18 cellular contexts compared by ENCODE assay signal in the genomic region with DNA sequence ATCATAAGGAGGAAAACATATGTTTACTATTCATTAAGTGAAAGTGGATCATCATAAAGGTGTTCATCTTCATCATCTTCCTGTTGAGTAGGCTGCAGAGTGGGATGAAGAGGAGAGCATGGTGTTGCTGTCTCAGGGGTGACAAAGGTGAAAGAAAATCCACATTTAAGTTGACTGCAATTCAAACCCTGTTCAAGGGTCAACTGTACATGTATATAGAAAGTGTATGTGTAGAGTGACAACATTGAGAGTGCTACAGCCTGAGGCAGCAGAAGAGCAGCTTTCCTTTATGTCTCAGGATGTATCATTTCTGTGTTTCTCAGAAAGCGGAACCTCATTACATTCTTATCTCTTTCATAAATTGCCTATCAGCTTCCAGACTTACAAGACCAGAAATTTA. TPM values are rescaled to one million over a fixed set of nuclear protein-coding genes. Genes with fewer than 3 reads are reported as not detected.
A peak's percentile ranks its signal among the peaks of the same experiment; 100 is the strongest.
DNase-seq lines count a peak whose midpoint lies in the region; ATAC-seq, FAIRE-seq and TF ChIP-seq lines count a peak whose summit lies in the region.
"Had no signal": no experiment of that assay in that cellular context is flagged by ENCODE, and none has a peak within 500 bp of the region (broad histone marks: within the 10 kb centered on the region; RNA-seq: fewer than 3 reads in every experiment).

No MANE protein-coding gene starts in this region.

- H3K9me3 ChIP-seq in HepG2 (ENCODE audit: low read length) (no peaks in the 10 kb centered on the region), right lobe of liver (no peaks in the 10 kb centered on the region), K562 (replicated peaks; ENCODE audit: control insufficient read depth, insufficient read depth, low read depth, low read length) (no peaks in the 10 kb centered on the region), ovary (no peaks in the 10 kb centered on the region)
- H3K9me3 ChIP-seq: BE2C had no signal

- WGBS in HepG2 (ENCODE audit: low lambda C conversion rate): 0% methylated on average over 1 of the region's 1 CpG
- WGBS in right lobe of liver (ENCODE audit: insufficient coverage, low coverage, low lambda C conversion rate, missing lambda C conversion rate): 0% methylated on average over 1 of the region's 1 CpG
- WGBS in K562 (ENCODE audit: insufficient coverage, low coverage, missing lambda C conversion rate): 0% methylated on average over 1 of the region's 1 CpG
- WGBS in ovary, 3 donors: 0% methylated on average over 1 of the region's 1 CpG

- H3K27me3 ChIP-seq in HepG2 (ENCODE audit: control insufficient read depth in 1 of 2, insufficient read depth in 2 of 2, low read length in 2 of 2): no peaks in the 10 kb centered on the region
- no peaks in the 10 kb centered on the region for H3K27me3 ChIP-seq in right lobe of liver
- no peaks in the 10 kb centered on the region for H3K27me3 ChIP-seq in K562 (ENCODE audit: control insufficient read depth in 2 of 2, insufficient read depth in 2 of 2, low read length in 2 of 2)
- H3K27me3 ChIP-seq in ovary: no peaks in the 10 kb centered on the region
- H3K27me3 ChIP-seq: BE2C had no signal

- TF ChIP-seq POLR2A in HepG2 (IDR thresholded peaks at IDR 0.05; ENCODE audit: insufficient read depth in 1 of 2, low read depth in 2 of 2, low read length in 2 of 2) (no peak), right lobe of liver (IDR thresholded peaks at IDR 0.05) (no peak), H54 (IDR thresholded peaks at IDR 0.05; ENCODE audit: low read depth, low read length) (no peak), K562 (conservative IDR thresholded peaks at IDR 0.05) (no peak), ovary (IDR thresholded peaks at IDR 0.05) (no peak)

- TF ChIP-seq EP300 in HepG2 (IDR thresholded peaks at IDR 0.05; ENCODE audit: low read depth in 2 of 2, low read length in 2 of 2) (no peak), HepG2 (CRISPR knock-in tag; IDR thresholded peaks at IDR 0.05; ENCODE audit: borderline replicate concordance) (no peak), K562 (IDR thresholded peaks at IDR 0.05; ENCODE audit: low read length) (no peak), ovary (IDR thresholded peaks at IDR 0.05) (no peak)

- in situ Hi-C loops in HepG2 (cut with HindIII; ENCODE audit: extremely low pct_ligation_motif_present, low pct_unique_long_range_greater_than_20kb): no loop called here
- in situ Hi-C loops in K562 (cut with MboI): no loop called here

- H3K9ac ChIP-seq in HepG2 (ENCODE audit: insufficient read depth, low read depth, low read length) (no peak overlapping the region), K562 (ENCODE audit: insufficient read depth in 1 of 2, low read depth in 2 of 2, low read length in 2 of 2) (no peak overlapping the region)

- no TSS peak for BruUV-seq in HepG2 (replicated peaks; lab: Mats Ljungman, UMichigan)
- BruUV-seq in K562 (replicated peaks; lab: Mats Ljungman, UMichigan): TSS peak; percentile 33

- H3K4me3 ChIP-seq in HepG2 (replicated peaks in 1 of 3; ENCODE audit: insufficient read depth in 1 of 3, low read depth in 2 of 3, low read length in 3 of 3) (no peak overlapping the region), right lobe of liver (no peak overlapping the region), K562 (no peak overlapping the region), ovary (no peak overlapping the region)

- POLR2A ChIA-PET in HepG2 (lab: Yijun Ruan, JAX) (no interaction called here), K562 (lab: Yijun Ruan, JAX) (interaction anchor here (0.9 to 1.1 kb wide), 2 partner anchors 10 to 33 kb away, joined by 3 to 5 read pairs; no protein-coding TSS in a partner anchor)

- FAIRE-seq in HepG2 (lab: Jason Lieb, UNC) (no peak), H54 (lab: Jason Lieb, UNC) (peak; percentile 30), K562 (lab: Jason Lieb, UNC) (no peak)
- FAIRE-seq: A204.1, D721Med, G401.6 had no signal

- intact Hi-C loops in HepG2 (cut with micrococcal nuclease; ENCODE audit: unreplicated experiment): no loop called here
- intact Hi-C loops in right lobe of liver (cut with DNase I): no loop called here
- intact Hi-C loops in K562 (cut with micrococcal nuclease): no loop called here
- intact Hi-C loops in ovary (cut with DNase I): no loop called here

- H3K4me2 ChIP-seq in HepG2 (ENCODE audit: low read depth, low read length): no peak overlapping the region
- no peak overlapping the region for H3K4me2 ChIP-seq in K562 (ENCODE audit: insufficient read depth, low read length)

- H3K27ac ChIP-seq in HepG2 (ENCODE audit: extremely low read length, insufficient read depth, low read length): no peak overlapping the region
- no peak overlapping the region for H3K27ac ChIP-seq in right lobe of liver
- no peak overlapping the region for H3K27ac ChIP-seq in K562 (ENCODE audit: extremely low read depth, low read depth, low read length)
- no peak overlapping the region for H3K27ac ChIP-seq in ovary

- no peaks in the 10 kb centered on the region for H3K79me2 ChIP-seq in HepG2 (ENCODE audit: insufficient read depth, low read length)
- no peaks in the 10 kb centered on the region for H3K79me2 ChIP-seq in K562 (ENCODE audit: control insufficient read depth, insufficient read depth, low read length)

- no peak for DNase-seq in HepG2 (ENCODE audit: low spot score)
- DNase-seq in right lobe of liver: no peak
- DNase-seq in H54 (ENCODE audit: insufficient read length, low spot score): no peak
- DNase-seq in K562 (ENCODE audit: extremely low read depth in 1 of 4, low spot score in 3 of 4): no peak
- DNase-seq in ovary: no peak
- no peak for DNase-seq in NCI-H345 treated with DMSO at 0.1 percent for 48 hours (lab: John Stamatoyannopoulos, UW; ENCODE audit: unreplicated experiment)
- DNase-seq: ACHN; BE2C; C1 segment of cervical spinal cord; CD4-positive, CD25-positive, alpha-beta regulatory T cell; CD8-positive, alpha-beta memory T cell; COR-L47; GOT3; H9 had no signal

- H4K20me1 ChIP-seq in HepG2 (ENCODE audit: insufficient read depth, low read length): no peaks in the 10 kb centered on the region
- H4K20me1 ChIP-seq in K562 (replicated peaks; ENCODE audit: control insufficient read depth, insufficient read depth, low read length): no peaks in the 10 kb centered on the region

- peak; percentile 66 for ATAC-seq in HepG2
- no peak for ATAC-seq in right lobe of liver
- no peak for ATAC-seq in K562
- no peak for ATAC-seq in GM18861 (IDR thresholded peaks at IDR 0.05; ENCODE audit: unreplicated experiment)

- TF ChIP-seq RAD21 in HepG2 (CRISPR knock-in tag; IDR thresholded peaks at IDR 0.05) (no peak), K562 (CRISPR knock-in tag; conservative IDR thresholded peaks at IDR 0.05 in 1 of 2, IDR thresholded peaks at IDR 0.05 in 1 of 2) (no peak)

- H3K4me1 ChIP-seq in HepG2 (ENCODE audit: insufficient read depth, low read length) (peaks cover 17% of the 10 kb centered on the region), right lobe of liver (no peaks in the 10 kb centered on the region), K562 (replicated peaks in 1 of 2; ENCODE audit: control insufficient read depth in 2 of 2, insufficient read depth in 2 of 2, low read length in 2 of 2) (no peaks in the 10 kb centered on the region), ovary (ENCODE audit: insufficient read depth) (no peaks in the 10 kb centered on the region)
- H3K4me1 ChIP-seq: BE2C had no signal

- H3K36me3 ChIP-seq in HepG2 (replicated peaks in 1 of 2; ENCODE audit: control insufficient read depth in 1 of 2, insufficient read depth in 2 of 2, low read length in 2 of 2): no peaks in the 10 kb centered on the region
- no peaks in the 10 kb centered on the region for H3K36me3 ChIP-seq in right lobe of liver
- peaks cover 5% of the 10 kb centered on the region; the same call in 1 of the 3 replicates for H3K36me3 ChIP-seq in K562 (ENCODE audit: control insufficient read depth, insufficient read depth, low read length)
- no peaks in the 10 kb centered on the region for H3K36me3 ChIP-seq in ovary
- H3K36me3 ChIP-seq: BE2C had no signal

- CTCF ChIA-PET in HepG2 (lab: Yijun Ruan, JAX; ENCODE audit: low intra/inter-chr PET ratio, low total read pairs): no interaction called here
- CTCF ChIA-PET in K562 (lab: Yijun Ruan, JAX; ENCODE audit: low intra/inter-chr PET ratio): no interaction called here

- TF ChIP-seq CTCF in HepG2 (CRISPR knock-in tag; IDR thresholded peaks at IDR 0.05) (no peak), right lobe of liver (IDR thresholded peaks at IDR 0.05) (no peak), K562 (IDR thresholded peaks at IDR 0.05 in 2 of 3, conservative IDR thresholded peaks at IDR 0.05 in 1 of 3; ENCODE audit: insufficient read depth in 2 of 3, low read depth in 1 of 3, low read length in 3 of 3) (no peak), ovary (IDR thresholded peaks at IDR 0.05) (no peak)

- peaks cover 4% of the 10 kb centered on the region for H3K9me1 ChIP-seq in K562 (ENCODE audit: control insufficient read depth, insufficient read depth, low read length)

- no peak overlapping the region for H2AFZ ChIP-seq in HepG2 (ENCODE audit: low read length)
- no peak overlapping the region for H2AFZ ChIP-seq in K562 (ENCODE audit: low read depth, low read length)

RNA-seq across cellular contexts. Expression of gene ORC6, which starts 17.2 kb away (rescaled TPM):
- total RNA-seq in HepG2 (2016; rRNA removed; fragmentation: Illumina TruSeq; extraction: Trizol) (57.3 and 69.8 TPM in 2 replicates), right lobe of liver (1 to 10 TPM in 2 of 6 experiments, under 1 TPM in 4; 0.18 to 4.8 (median 0.76) TPM), K562 (2014; rRNA removed) (37.4 and 40.0 TPM in 2 replicates), K562 (2014; rRNA removed; fragmentation: Illumina TruSeq; extraction: Trizol) (49.0 and 54.6 TPM in 2 replicates), K562 (2015; rRNA removed; fragmentation: Illumina TruSeq; extraction: Trizol) (47.0 TPM in 2 replicates), K562 (2021) (36.1 and 39.6 TPM in 2 replicates), ovary (1 to 10 TPM in 4 of 7 donors, under 1 TPM in 3; 0.50 to 2.2 (median 1.6) TPM)
- total RNA-seq in HepG2 (2016; cell fraction: cytosol; rRNA removed; fragmentation: Illumina TruSeq; extraction: Trizol; ENCODE audit: low read depth): 18.7 and 20.4 TPM in 2 replicates
- 62.2 and 74.8 TPM in 2 replicates for total RNA-seq in HepG2 (2016; cell fraction: insoluble cytoplasmic fraction; rRNA removed; fragmentation: Illumina TruSeq; extraction: Trizol)
- total RNA-seq in HepG2 (2016; cell fraction: membrane; rRNA removed; fragmentation: Illumina TruSeq; extraction: Trizol): 36.9 and 38.7 TPM in 2 replicates
- 60.3 and 79.3 TPM in 2 replicates for total RNA-seq in HepG2 (2016; cell fraction: nucleus; rRNA removed; fragmentation: Illumina TruSeq; extraction: Trizol)
- polyA plus RNA-seq in HepG2 (2011; rRNA removed) (22.9 and 34.2 TPM in 2 replicates), K562 (2011; rRNA removed) (62.2 and 69.2 TPM in 2 replicates), K562 (2014; fragmentation: Illumina TruSeq; extraction: Trizol) (47.4 and 50.4 TPM in 2 replicates), K562 (2014; fragmentation: Nextera tagmentation; extraction: Ambion mirVana) (10 to 100 TPM; 18.7 to 28.5 TPM), K562 (2014; rRNA removed) (71.4 and 72.4 TPM in 2 replicates), ovary (1 to 10 TPM; 1.5 to 2.2 TPM)
- 15.1 and 17.5 TPM in 2 replicates for polyA plus RNA-seq in HepG2 (2011; cell fraction: cytosol; rRNA removed)
- 19.4 and 21.6 TPM in 2 replicates for polyA plus RNA-seq in HepG2 (2011; cell fraction: nucleus; rRNA removed)
- polyA plus RNA-seq in HepG2 (2012): 14.8 and 25.0 TPM in 2 replicates
- 9.2 and 9.5 TPM in 2 replicates for polyA plus RNA-seq in HepG2 (2016; cell fraction: cytosol; fragmentation: Illumina TruSeq; extraction: Trizol; ENCODE audit: low read depth)
- 52.3 and 58.4 TPM in 2 replicates for polyA plus RNA-seq in HepG2 (2016; cell fraction: insoluble cytoplasmic fraction; fragmentation: Illumina TruSeq; extraction: Trizol; ENCODE audit: low read depth)
- polyA plus RNA-seq in HepG2 (2016; cell fraction: membrane; fragmentation: Illumina TruSeq; extraction: Trizol; ENCODE audit: low read depth): 16.8 and 18.0 TPM in 2 replicates
- 173 and 174 TPM in 2 replicates for polyA plus RNA-seq in HepG2 (2016; cell fraction: nucleus; fragmentation: Illumina TruSeq; extraction: Trizol; ENCODE audit: insufficient read depth, low read depth)
- polyA minus RNA-seq in HepG2 (2011; rRNA and poly(A)+ RNA removed; ENCODE audit: low replicate concordance): 10.3 and 14.8 TPM in 2 replicates
- polyA minus RNA-seq in HepG2 (2011; cell fraction: cytosol; rRNA and poly(A)+ RNA removed): 5.6 and 8.0 TPM in 2 replicates
- polyA minus RNA-seq in HepG2 (2011; cell fraction: nucleus; rRNA and poly(A)+ RNA removed): 32.9 and 42.1 TPM in 2 replicates
- 49.0 and 106 TPM in 2 replicates for total RNA-seq in K562 (2011; cell fraction: chromatin; rRNA removed; ENCODE audit: low replicate concordance)
- 32.9 and 41.1 TPM in 2 replicates for total RNA-seq in K562 (2011; cell fraction: nucleolus; rRNA removed)
- 60.8 and 87.6 TPM in 2 replicates for total RNA-seq in K562 (2011; cell fraction: nucleoplasm; rRNA removed)
- polyA plus RNA-seq in K562 (2011; cell fraction: cytosol; rRNA removed): 30.3 and 45.4 TPM in 2 replicates
- 36.3 and 39.7 TPM in 2 replicates for polyA plus RNA-seq in K562 (2011; cell fraction: nucleus; rRNA removed)
- 33.8 and 39.9 TPM in 2 replicates for polyA plus RNA-seq in K562 (2012)
- 21.1 and 25.1 TPM in 2 replicates for polyA minus RNA-seq in K562 (2011; rRNA and poly(A)+ RNA removed)
- polyA minus RNA-seq in K562 (2011; cell fraction: cytosol; rRNA and poly(A)+ RNA removed): 13.4 and 17.7 TPM in 2 replicates
- 24.2 and 35.8 TPM in 2 replicates for polyA minus RNA-seq in K562 (2011; cell fraction: nucleus; rRNA and poly(A)+ RNA removed)

RNA-seq across cellular contexts. Expression of gene VPS35, which starts 17.7 kb away (rescaled TPM):
- total RNA-seq in HepG2 (2016; rRNA removed; fragmentation: Illumina TruSeq; extraction: Trizol) (136 and 197 TPM in 2 replicates), right lobe of liver (10 to 100 TPM; 18.0 to 36.5 (median 28.9) TPM), K562 (2014; rRNA removed) (30.4 and 32.7 TPM in 2 replicates), K562 (2014; rRNA removed; fragmentation: Illumina TruSeq; extraction: Trizol) (74.6 and 84.8 TPM in 2 replicates), K562 (2015; rRNA removed; fragmentation: Illumina TruSeq; extraction: Trizol) (66.2 and 69.9 TPM in 2 replicates), K562 (2021) (84.4 and 87.3 TPM in 2 replicates), ovary (10 to 100 TPM; 29.2 to 92.0 (median 75.7) TPM)
- 31.6 and 39.1 TPM in 2 replicates for total RNA-seq in HepG2 (2016; cell fraction: cytosol; rRNA removed; fragmentation: Illumina TruSeq; extraction: Trizol; ENCODE audit: low read depth)
- total RNA-seq in HepG2 (2016; cell fraction: insoluble cytoplasmic fraction; rRNA removed; fragmentation: Illumina TruSeq; extraction: Trizol): 132 and 204 TPM in 2 replicates
- 40.5 and 42.9 TPM in 2 replicates for total RNA-seq in HepG2 (2016; cell fraction: membrane; rRNA removed; fragmentation: Illumina TruSeq; extraction: Trizol)
- total RNA-seq in HepG2 (2016; cell fraction: nucleus; rRNA removed; fragmentation: Illumina TruSeq; extraction: Trizol): 108 and 116 TPM in 2 replicates
- polyA plus RNA-seq in HepG2 (2011; rRNA removed) (26.9 and 30.7 TPM in 2 replicates), K562 (2011; rRNA removed) (40.2 and 53.3 TPM in 2 replicates), K562 (2014; fragmentation: Illumina TruSeq; extraction: Trizol) (48.6 and 57.4 TPM in 2 replicates), K562 (2014; fragmentation: Nextera tagmentation; extraction: Ambion mirVana) (100 to 1,000 TPM in 1 of 2 experiments, 10 to 100 TPM in 1; 90.4 to 131 TPM), K562 (2014; rRNA removed) (35.0 and 42.5 TPM in 2 replicates), ovary (10 to 100 TPM; 27.6 to 67.5 TPM)
- polyA plus RNA-seq in HepG2 (2011; cell fraction: cytosol; rRNA removed): 14.6 and 21.2 TPM in 2 replicates
- 12.1 and 14.6 TPM in 2 replicates for polyA plus RNA-seq in HepG2 (2011; cell fraction: nucleus; rRNA removed)
- polyA plus RNA-seq in HepG2 (2012): 95.6 and 104 TPM in 2 replicates
- polyA plus RNA-seq in HepG2 (2016; cell fraction: cytosol; fragmentation: Illumina TruSeq; extraction: Trizol; ENCODE audit: low read depth): 6.1 and 6.6 TPM in 2 replicates
- 120 and 134 TPM in 2 replicates for polyA plus RNA-seq in HepG2 (2016; cell fraction: insoluble cytoplasmic fraction; fragmentation: Illumina TruSeq; extraction: Trizol; ENCODE audit: low read depth)
- polyA plus RNA-seq in HepG2 (2016; cell fraction: membrane; fragmentation: Illumina TruSeq; extraction: Trizol; ENCODE audit: low read depth): 14.1 and 15.6 TPM in 2 replicates
- polyA plus RNA-seq in HepG2 (2016; cell fraction: nucleus; fragmentation: Illumina TruSeq; extraction: Trizol; ENCODE audit: insufficient read depth, low read depth): 58.6 and 58.8 TPM in 2 replicates
- 26.4 and 36.7 TPM in 2 replicates for polyA minus RNA-seq in HepG2 (2011; rRNA and poly(A)+ RNA removed; ENCODE audit: low replicate concordance)
- polyA minus RNA-seq in HepG2 (2011; cell fraction: cytosol; rRNA and poly(A)+ RNA removed): 52.8 and 77.3 TPM in 2 replicates
- 140 and 161 TPM in 2 replicates for polyA minus RNA-seq in HepG2 (2011; cell fraction: nucleus; rRNA and poly(A)+ RNA removed)
- total RNA-seq in K562 (2011; cell fraction: chromatin; rRNA removed; ENCODE audit: low replicate concordance): 37.9 and 110 TPM in 2 replicates
- total RNA-seq in K562 (2011; cell fraction: nucleolus; rRNA removed): 25.9 and 27.2 TPM in 2 replicates
- 43.5 and 65.2 TPM in 2 replicates for total RNA-seq in K562 (2011; cell fraction: nucleoplasm; rRNA removed)
- polyA plus RNA-seq in K562 (2011; cell fraction: cytosol; rRNA removed): 11.4 and 16.9 TPM in 2 replicates
- polyA plus RNA-seq in K562 (2011; cell fraction: nucleus; rRNA removed): 12.0 and 21.6 TPM in 2 replicates
- 58.4 and 83.6 TPM in 2 replicates for polyA plus RNA-seq in K562 (2012)
- 82.5 and 93.0 TPM in 2 replicates for polyA minus RNA-seq in K562 (2011; rRNA and poly(A)+ RNA removed)
- polyA minus RNA-seq in K562 (2011; cell fraction: cytosol; rRNA and poly(A)+ RNA removed): 42.1 and 43.0 TPM in 2 replicates
- polyA minus RNA-seq in K562 (2011; cell fraction: nucleus; rRNA and poly(A)+ RNA removed): 39.7 and 71.0 TPM in 2 replicates

RNA-seq across cellular contexts. Expression of gene MYLK3, which starts 41.5 kb away (rescaled TPM):
- total RNA-seq in HepG2 (2016; rRNA removed; fragmentation: Illumina TruSeq; extraction: Trizol) (0.13 and 0.18 TPM in 2 replicates), right lobe of liver (under 1 TPM; 0.06 to 0.44 (median 0.23) TPM), K562 (2014; rRNA removed) (8.8 and 9.8 TPM in 2 replicates), K562 (2014; rRNA removed; fragmentation: Illumina TruSeq; extraction: Trizol) (6.7 and 7.6 TPM in 2 replicates), K562 (2015; rRNA removed; fragmentation: Illumina TruSeq; extraction: Trizol) (6.6 and 6.7 TPM in 2 replicates), K562 (2021) (10.1 and 10.7 TPM in 2 replicates), ovary (1 to 10 TPM in 2 of 7 donors, under 1 TPM in 5; 0.24 to 2.0 (median 0.79) TPM)
- not detected in 2 replicates for total RNA-seq in HepG2 (2016; cell fraction: cytosol; rRNA removed; fragmentation: Illumina TruSeq; extraction: Trizol; ENCODE audit: low read depth)
- 0.11 and 0.27 TPM in 2 replicates for total RNA-seq in HepG2 (2016; cell fraction: insoluble cytoplasmic fraction; rRNA removed; fragmentation: Illumina TruSeq; extraction: Trizol)
- 0.03 and 0.19 TPM in 2 replicates for total RNA-seq in HepG2 (2016; cell fraction: membrane; rRNA removed; fragmentation: Illumina TruSeq; extraction: Trizol)
- 0.44 and 0.47 TPM in 2 replicates for total RNA-seq in HepG2 (2016; cell fraction: nucleus; rRNA removed; fragmentation: Illumina TruSeq; extraction: Trizol)
- polyA plus RNA-seq in HepG2 (2011; rRNA removed) (0.04 TPM in 2 replicates), K562 (2011; rRNA removed) (4.2 and 4.3 TPM in 2 replicates), K562 (2014; fragmentation: Illumina TruSeq; extraction: Trizol) (4.7 and 6.5 TPM in 2 replicates), K562 (2014; fragmentation: Nextera tagmentation; extraction: Ambion mirVana) (under 1 TPM; 0.69 to 0.82 TPM), K562 (2014; rRNA removed) (3.3 TPM in 2 replicates), ovary (under 1 TPM; 0.25 to 0.60 TPM)
- 0.01 and 0.05 TPM in 2 replicates for polyA plus RNA-seq in HepG2 (2011; cell fraction: cytosol; rRNA removed)
- polyA plus RNA-seq in HepG2 (2011; cell fraction: nucleus; rRNA removed): 0.07 and 0.08 TPM in 2 replicates
- 0.01 and 0.11 TPM in 2 replicates for polyA plus RNA-seq in HepG2 (2012)
- polyA plus RNA-seq in HepG2 (2016; cell fraction: cytosol; fragmentation: Illumina TruSeq; extraction: Trizol; ENCODE audit: low read depth): 0.01 TPM in 1 of 2 replicates, not detected in the other
- polyA plus RNA-seq in HepG2 (2016; cell fraction: insoluble cytoplasmic fraction; fragmentation: Illumina TruSeq; extraction: Trizol; ENCODE audit: low read depth): 0.04 and 0.07 TPM in 2 replicates
- 0.15 TPM in 1 of 2 replicates, not detected in the other for polyA plus RNA-seq in HepG2 (2016; cell fraction: membrane; fragmentation: Illumina TruSeq; extraction: Trizol; ENCODE audit: low read depth)
- polyA plus RNA-seq in HepG2 (2016; cell fraction: nucleus; fragmentation: Illumina TruSeq; extraction: Trizol; ENCODE audit: insufficient read depth, low read depth): not detected in 2 replicates
- 1.0 and 2.2 TPM in 2 replicates for polyA minus RNA-seq in HepG2 (2011; rRNA and poly(A)+ RNA removed; ENCODE audit: low replicate concordance)
- polyA minus RNA-seq in HepG2 (2011; cell fraction: cytosol; rRNA and poly(A)+ RNA removed): not detected in 2 replicates
- 0.99 and 1.0 TPM in 2 replicates for polyA minus RNA-seq in HepG2 (2011; cell fraction: nucleus; rRNA and poly(A)+ RNA removed)
- 14.1 and 14.2 TPM in 2 replicates for total RNA-seq in K562 (2011; cell fraction: chromatin; rRNA removed; ENCODE audit: low replicate concordance)
- 6.8 and 7.9 TPM in 2 replicates for total RNA-seq in K562 (2011; cell fraction: nucleolus; rRNA removed)
- 12.1 and 14.7 TPM in 2 replicates for total RNA-seq in K562 (2011; cell fraction: nucleoplasm; rRNA removed)
- 2.7 and 3.6 TPM in 2 replicates for polyA plus RNA-seq in K562 (2011; cell fraction: cytosol; rRNA removed)
- 4.4 and 5.0 TPM in 2 replicates for polyA plus RNA-seq in K562 (2011; cell fraction: nucleus; rRNA removed)
- 5.2 and 6.0 TPM in 2 replicates for polyA plus RNA-seq in K562 (2012)
- polyA minus RNA-seq in K562 (2011; rRNA and poly(A)+ RNA removed): 5.5 and 7.1 TPM in 2 replicates
- 5.5 and 9.8 TPM in 2 replicates for polyA minus RNA-seq in K562 (2011; cell fraction: cytosol; rRNA and poly(A)+ RNA removed)
- 4.2 and 5.4 TPM in 2 replicates for polyA minus RNA-seq in K562 (2011; cell fraction: nucleus; rRNA and poly(A)+ RNA removed)
- total RNA-seq: CD4-positive, CD25-positive, alpha-beta regulatory T cell had no signal
- polyA plus RNA-seq: CD4-positive, CD25-positive, alpha-beta regulatory T cell; CD8-positive, alpha-beta memory T cell had no signal
